ENCODE assay signal across 26 cellular contexts in the genomic region with DNA sequence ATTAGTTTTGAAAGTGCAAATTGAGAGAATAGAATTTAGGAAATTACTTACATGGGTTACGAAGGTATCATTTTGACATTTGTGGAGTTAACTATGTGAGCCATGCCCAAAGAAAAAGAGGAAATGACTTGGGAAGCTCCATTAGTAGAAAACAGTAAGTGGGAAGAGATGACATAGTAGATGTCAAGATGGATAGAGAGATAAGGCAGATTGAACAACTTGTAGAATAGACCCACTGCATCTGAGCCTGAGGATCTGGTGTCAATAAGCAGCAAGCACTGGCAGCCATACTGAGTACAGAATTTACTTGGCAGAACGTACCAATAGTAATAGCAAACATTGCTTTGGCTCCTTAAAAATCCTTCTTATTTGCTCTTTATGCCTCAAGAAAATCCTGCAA.
"Had no signal": no experiment of that assay in that cellular context is flagged by ENCODE, and none has a peak within 500 bp of the region (broad histone marks: within the 10 kb centered on the region; RNA-seq: fewer than 3 reads in every experiment).

No MANE protein-coding gene starts in this region.

- H3K9me3 Mint-ChIP-seq: activated naive CD8-positive, alpha-beta T cell treated with anti-CD3 and anti-CD28 coated beads, Interleukin-2, amount 10 ng/mL, durations not matched to agents 7 days and 5 days; activated T-helper 1 cell treated with anti-CD3 and anti-CD28 coated beads, Interleukin-12 subunit alpha, Interleukin-12 subunit beta, Interleukin-2, Interleukin-4 antibody, amounts not matched to agents 30 ng/mL and 10 ng/mL and 1 ng/mL, durations not matched to agents 14 hours and 24 hours and 36 hours; activated T-helper 2 cell treated with anti-CD3 and anti-CD28 coated beads, Interferon-gamma antibody, Interleukin-2, Interleukin-4, amounts not matched to agents 10 μg/mL and 5 μg/mL and 100 μg/mL, durations not matched to agents 14 hours and 24 hours and 36 hours had no signal

- H3K27ac Mint-ChIP-seq: activated CD4-positive, alpha-beta memory T cell treated with anti-CD3 and anti-CD28 coated beads for 36 hours; activated CD4-positive, alpha-beta T cell treated with anti-CD3 and anti-CD28 coated beads for 36 hours; activated CD4-positive, alpha-beta T cell treated with anti-CD3 and anti-CD28 coated beads, Interleukin-2, amount 10 ng/mL, durations not matched to agents 24 days and 14 days; activated CD8-positive, alpha-beta memory T cell treated with anti-CD3 and anti-CD28 coated beads, Interleukin-2, amount 10 ng/mL, durations not matched to agents 7 days and 5 days; activated CD8-positive, alpha-beta T cell treated with anti-CD3 and anti-CD28 coated beads, Interleukin-2, amount 10 ng/mL, durations not matched to agents 7 days and 5 days; activated naive CD4-positive, alpha-beta T cell treated with anti-CD3 and anti-CD28 coated beads, Interleukin-2, amount 10 ng/mL, durations not matched to agents 7 days and 5 days; activated naive CD8-positive, alpha-beta T cell treated with anti-CD3 and anti-CD28 coated beads, Interleukin-2, amount 10 ng/mL, durations not matched to agents 7 days and 5 days; activated T-helper 1 cell treated with anti-CD3 and anti-CD28 coated beads, Interleukin-12 subunit alpha, Interleukin-12 subunit beta, Interleukin-2, Interleukin-4 antibody, amounts not matched to agents 30 ng/mL and 10 ng/mL and 1 ng/mL, durations not matched to agents 14 hours and 24 hours and 36 hours; activated T-helper 2 cell treated with anti-CD3 and anti-CD28 coated beads, Interferon-gamma antibody, Interleukin-2, Interleukin-4, amounts not matched to agents 10 μg/mL and 5 μg/mL and 100 μg/mL, durations not matched to agents 14 hours and 24 hours and 36 hours; endodermal cell had no signal

- H3K36me3 Mint-ChIP-seq: activated CD4-positive, alpha-beta memory T cell treated with anti-CD3 and anti-CD28 coated beads for 36 hours; activated CD8-positive, alpha-beta memory T cell treated with anti-CD3 and anti-CD28 coated beads, Interleukin-2, amount 10 ng/mL, durations not matched to agents 7 days and 5 days; activated naive CD4-positive, alpha-beta T cell treated with anti-CD3 and anti-CD28 coated beads, Interleukin-2, amount 10 ng/mL, durations not matched to agents 7 days and 5 days; activated naive CD4-positive, alpha-beta T cell treated with anti-CD3 and anti-CD28 coated beads, Interleukin-2, amount 50 U/mL, for 72 hours; activated naive CD8-positive, alpha-beta T cell treated with anti-CD3 and anti-CD28 coated beads, Interleukin-2, amount 10 ng/mL, durations not matched to agents 7 days and 5 days had no signal

- H3K4me1 Mint-ChIP-seq: activated CD4-positive, alpha-beta T cell treated with anti-CD3 and anti-CD28 coated beads for 36 hours; activated CD4-positive, alpha-beta T cell treated with anti-CD3 and anti-CD28 coated beads, Interleukin-2, amount 10 ng/mL, durations not matched to agents 24 days and 14 days; activated CD8-positive, alpha-beta memory T cell treated with anti-CD3 and anti-CD28 coated beads, Interleukin-2, amount 10 ng/mL, durations not matched to agents 7 days and 5 days; activated naive CD4-positive, alpha-beta T cell treated with anti-CD3 and anti-CD28 coated beads, Interleukin-2, amount 10 ng/mL, durations not matched to agents 7 days and 5 days; activated naive CD8-positive, alpha-beta T cell treated with anti-CD3 and anti-CD28 coated beads, Interleukin-2, amount 10 ng/mL, durations not matched to agents 7 days and 5 days had no signal

- H3K4me3 Mint-ChIP-seq: activated CD4-positive, alpha-beta memory T cell treated with anti-CD3 and anti-CD28 coated beads for 36 hours; activated CD4-positive, alpha-beta T cell treated with anti-CD3 and anti-CD28 coated beads for 36 hours; activated CD4-positive, alpha-beta T cell treated with anti-CD3 and anti-CD28 coated beads, Interleukin-2, amount 10 ng/mL, durations not matched to agents 24 days and 14 days; activated CD8-positive, alpha-beta memory T cell treated with anti-CD3 and anti-CD28 coated beads, Interleukin-2, amount 10 ng/mL, durations not matched to agents 7 days and 5 days; activated CD8-positive, alpha-beta T cell treated with anti-CD3 and anti-CD28 coated beads, Interleukin-2, amount 10 ng/mL, durations not matched to agents 7 days and 5 days; activated naive CD4-positive, alpha-beta T cell treated with anti-CD3 and anti-CD28 coated beads, Interleukin-2, amount 10 ng/mL, durations not matched to agents 7 days and 5 days; activated naive CD8-positive, alpha-beta T cell treated with anti-CD3 and anti-CD28 coated beads, Interleukin-2, amount 10 ng/mL, durations not matched to agents 7 days and 5 days; activated T-helper 1 cell treated with anti-CD3 and anti-CD28 coated beads, Interleukin-12 subunit alpha, Interleukin-12 subunit beta, Interleukin-2, Interleukin-4 antibody, amounts not matched to agents 30 ng/mL and 10 ng/mL and 1 ng/mL, durations not matched to agents 14 hours and 24 hours and 36 hours; brain; endodermal cell had no signal

- H3K27me3 Mint-ChIP-seq: activated CD4-positive, alpha-beta memory T cell treated with anti-CD3 and anti-CD28 coated beads for 36 hours; activated CD4-positive, alpha-beta T cell treated with anti-CD3 and anti-CD28 coated beads for 36 hours; activated CD4-positive, alpha-beta T cell treated with anti-CD3 and anti-CD28 coated beads, Interleukin-2, amount 10 ng/mL, durations not matched to agents 24 days and 14 days; activated CD8-positive, alpha-beta memory T cell treated with anti-CD3 and anti-CD28 coated beads, Interleukin-2, amount 10 ng/mL, durations not matched to agents 7 days and 5 days; activated naive CD4-positive, alpha-beta T cell treated with anti-CD3 and anti-CD28 coated beads, Interleukin-2, amount 10 ng/mL, durations not matched to agents 7 days and 5 days; activated naive CD8-positive, alpha-beta T cell treated with anti-CD3 and anti-CD28 coated beads, Interleukin-2, amount 10 ng/mL, durations not matched to agents 7 days and 5 days had no signal

- DNase-seq: activated CD4-positive, alpha-beta memory T cell treated with anti-CD3 and anti-CD28 coated beads for 36 hours; activated CD4-positive, alpha-beta T cell treated with anti-CD3 and anti-CD28 coated beads for 36 hours; activated CD4-positive, alpha-beta T cell treated with anti-CD3 and anti-CD28 coated beads, Interleukin-2, amount 10 ng/mL, durations not matched to agents 24 days and 14 days; activated CD4-positive, CD25-positive, alpha-beta regulatory T cell; activated CD4-positive, CD25-positive, alpha-beta regulatory T cell treated with anti-CD3 and anti-CD28 coated beads, Interleukin-2, amount 50 U/mL, for 72 hours; activated CD8-positive, alpha-beta memory T cell treated with anti-CD3 and anti-CD28 coated beads, Interleukin-2, amount 10 ng/mL, durations not matched to agents 7 days and 5 days; activated CD8-positive, alpha-beta memory T cell treated with anti-CD3 and anti-CD28 coated beads, Interleukin-2, amount 50 U/mL, for 4 hours; activated CD8-positive, alpha-beta T cell treated with anti-CD3 and anti-CD28 coated beads, Interleukin-2, amount 10 ng/mL, durations not matched to agents 7 days and 5 days; activated gamma-delta T cell; activated naive CD4-positive, alpha-beta T cell; activated naive CD4-positive, alpha-beta T cell treated with anti-CD3 and anti-CD28 coated beads, Interleukin-2, amount 10 ng/mL, durations not matched to agents 7 days and 5 days; activated naive CD8-positive, alpha-beta T cell treated with anti-CD3 and anti-CD28 coated beads, Interleukin-2, amount 10 ng/mL, durations not matched to agents 7 days and 5 days; activated T-cell treated with anti-CD3 and anti-CD28 coated beads, Interleukin-2, amount 50 U/mL, for 1 hour; activated T-cell treated with anti-CD3 and anti-CD28 coated beads, Interleukin-2, amount 50 U/mL, for 48 hours; central memory CD4-positive, alpha-beta T cell; cerebellar nuclear complex; colonic mucosa; effector CD8-positive, alpha-beta T cell; endodermal cell; foreskin fibroblast; head of caudate nucleus; T-helper 2 cell had no signal
